1 cellular context compared by ENCODE assay signal in the genomic region with DNA sequence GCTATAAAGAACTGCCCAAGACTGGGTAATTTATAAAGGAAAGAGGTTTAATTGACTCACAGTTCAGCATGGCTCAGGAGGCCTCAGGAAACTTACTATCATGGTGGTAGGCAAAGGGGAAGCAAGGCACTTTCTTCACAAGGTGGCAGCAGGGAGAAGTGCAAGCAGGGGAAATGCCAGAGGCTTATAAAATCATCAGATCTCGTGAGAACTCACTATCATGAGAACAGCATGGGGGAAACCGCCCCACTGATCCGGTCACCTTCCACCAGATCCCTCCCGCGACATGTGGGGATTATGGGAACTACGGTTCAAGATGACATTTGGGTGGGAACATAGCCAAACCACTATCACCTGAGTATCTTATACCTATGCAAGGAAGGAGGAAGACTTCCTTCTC.
TF ChIP-seq lines count a peak whose summit lies in the region.

No MANE protein-coding gene starts in this region.

TF ChIP-seq in SK-N-SH, 30 proteins besides CTCF, POLR2A, EP300 and RAD21:
- peak; percentile 28 for TF ChIP-seq SMC3 (IDR thresholded peaks at IDR 0.05; ENCODE audit: low read depth, low read length)
